Comparison of ENCODE assay signal across 17 cellular contexts in the genomic region with DNA sequence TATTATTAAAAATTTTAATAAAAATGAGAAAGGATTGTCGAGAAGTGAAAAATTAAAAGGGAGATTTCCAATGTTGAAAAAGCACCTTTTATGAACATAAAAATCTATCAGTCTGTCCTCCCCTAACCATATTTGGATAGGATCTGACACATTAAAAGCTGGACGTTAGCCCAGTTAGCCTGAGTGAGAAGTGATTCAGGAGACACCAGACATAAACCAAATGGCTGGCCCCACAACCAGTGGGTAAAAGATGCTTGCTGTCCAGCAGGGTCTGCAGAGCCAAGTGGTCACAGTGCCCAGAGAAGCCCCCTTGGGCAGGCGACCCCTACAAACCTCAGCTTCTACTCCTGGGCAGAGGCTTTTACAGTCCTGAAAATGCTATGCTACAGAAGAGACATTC.
DNase-seq lines count a peak whose midpoint lies in the region; ATAC-seq and TF ChIP-seq lines count a peak whose summit lies in the region.
"Had no signal": no experiment of that assay in that cellular context is flagged by ENCODE, and none has a peak within 500 bp of the region (broad histone marks: within the 10 kb centered on the region; RNA-seq: fewer than 3 reads in every experiment).

No MANE protein-coding gene starts in this region.

- H3K4me1 Mint-ChIP-seq in GM23338, result no peaks in the 10 kb centered on the region

- no peak for ATAC-seq in GM23338
- no peak for ATAC-seq in stimulated activated naive CD8-positive, alpha-beta T cell treated with anti-CD3 and anti-CD28 coated beads, Interleukin-15, Interleukin-2, amounts not matched to agents 100 U/mL and 50 U/mL, for 24 hours
- ATAC-seq: esophagus mucosa, pancreas had no signal

- H3K4ac ChIP-seq in trophoblast cell (ENCODE audit: low read depth, low read length), result no peak overlapping the region

- H3K36me3 ChIP-seq in cardiac muscle cell (no peaks in the 10 kb centered on the region), left ventricle myocardium inferior (no peaks in the 10 kb centered on the region), PC-9 (ENCODE audit: low read depth) (no peaks in the 10 kb centered on the region), fibroblast of lung (ENCODE audit: control insufficient read depth, insufficient read depth, low read length) (no peaks in the 10 kb centered on the region), uterus (no peaks in the 10 kb centered on the region), trophoblast cell (ENCODE audit: control insufficient read depth in 1 of 2, insufficient read depth in 2 of 2, low read length in 2 of 2) (no peaks in the 10 kb centered on the region), GM23338 (ENCODE audit: insufficient read depth) (no peaks in the 10 kb centered on the region)
- H3K36me3 ChIP-seq: pancreas, SJCRH30, tibial nerve had no signal

- no peak overlapping the region for H3K18ac ChIP-seq in trophoblast cell (ENCODE audit: low read length)

- POLR2A ChIA-PET in PC-9 (lab: Charles Lee; ENCODE audit: unreplicated experiment), result no interaction called here

- no TSS peak for BruUV-seq in PC-9 (replicated peaks; lab: Mats Ljungman, UMichigan)

- H3K27me3 Mint-ChIP-seq in GM23338 (ENCODE audit: insufficient read depth, low read depth, poor library complexity), result peaks cover 3% of the 10 kb centered on the region

- H4K91ac ChIP-seq in trophoblast cell (ENCODE audit: low read depth, low read length), result no peak overlapping the region

- no peaks in the 10 kb centered on the region for H3K79me1 ChIP-seq in trophoblast cell (ENCODE audit: low read length)

- H3K9ac ChIP-seq in fibroblast of lung (ENCODE audit: insufficient read depth, low read length), result no peak overlapping the region
- no peak overlapping the region for H3K9ac ChIP-seq in trophoblast cell (ENCODE audit: low read length)
- H3K9ac ChIP-seq: KMS-11 had no signal

- peak; percentile 12 to 71 for DNase-seq in cardiac muscle cell (ENCODE audit: low read depth in 1 of 2, low spot score in 1 of 2)
- no peak for DNase-seq in left ventricle myocardium inferior
- DNase-seq in PC-9, result no peak
- peak; percentile 86 to 92 for DNase-seq in fibroblast of lung (ENCODE audit: low read depth in 2 of 2)
- peak; percentile 20 to 38 for DNase-seq in uterus
- no peak for DNase-seq in trophoblast cell
- DNase-seq in GM23338 (ENCODE audit: low spot score), result no peak
- no peak for DNase-seq in stimulated activated naive CD8-positive, alpha-beta T cell treated with anti-CD3 and anti-CD28 coated beads, Interleukin-15, Interleukin-2, amounts not matched to agents 100 U/mL and 50 U/mL, for 24 hours
- DNase-seq: activated gamma-delta T cell treated with Interleukin-2 at 50 U/mL for 16 hours, aorta, NCI-H1694, pancreas, SJCRH30 had no signal

- H2AFZ ChIP-seq in PC-9 (0 out of 2 replicates have a peak overlapping the region, but pooled peaks have one; percentile 11), fibroblast of lung (ENCODE audit: low read length) (no peak overlapping the region), trophoblast cell (ENCODE audit: insufficient read depth, low read length, poor library complexity) (no peak overlapping the region), GM23338 (no peak overlapping the region)

- H3K79me2 ChIP-seq in PC-9 (ENCODE audit: low read depth), result no peaks in the 10 kb centered on the region
- H3K79me2 ChIP-seq in fibroblast of lung (ENCODE audit: control insufficient read depth, insufficient read depth, low read length), result no peaks in the 10 kb centered on the region
- H3K79me2 ChIP-seq in trophoblast cell (ENCODE audit: control insufficient read depth, insufficient read depth, low read length, poor library complexity), result no peaks in the 10 kb centered on the region
- no peaks in the 10 kb centered on the region for H3K79me2 ChIP-seq in GM23338 (replicated peaks; ENCODE audit: insufficient read depth)

- H3K14ac ChIP-seq in trophoblast cell (ENCODE audit: low read length), result no peak overlapping the region

- H4K12ac ChIP-seq in trophoblast cell (ENCODE audit: low read depth, low read length), result no peak overlapping the region

- no peak overlapping the region for H2BK5ac ChIP-seq in trophoblast cell (ENCODE audit: low read depth, low read length, poor library complexity)

- H3K36me3 Mint-ChIP-seq in GM23338 (ENCODE audit: low read depth), result no peaks in the 10 kb centered on the region

- WGBS in trophoblast cell (ENCODE audit: extremely low coverage, insufficient coverage, insufficient read length), result no CpG with 5 or more reads among the region's 3 CpGs

- CTCF ChIA-PET in PC-9 (lab: Charles Lee), result no interaction called here

- H4K20me1 ChIP-seq in PC-9 (ENCODE audit: insufficient read depth) (no peaks in the 10 kb centered on the region), fibroblast of lung (ENCODE audit: control insufficient read depth, extremely low read depth, insufficient read depth, low read length) (no peaks in the 10 kb centered on the region), GM23338 (replicated peaks; ENCODE audit: insufficient read depth) (no peaks in the 10 kb centered on the region)

- no peak overlapping the region for H2BK12ac ChIP-seq in trophoblast cell (ENCODE audit: low read length)

- no peak overlapping the region for H4K8ac ChIP-seq in trophoblast cell (ENCODE audit: low read depth, low read length)

- intact Hi-C loops in left ventricle myocardium inferior (cut with micrococcal nuclease) (no loop called here), PC-9 (cut with micrococcal nuclease; ENCODE audit: unreplicated experiment) (no loop called here), uterus (cut with DNase I; ENCODE audit: low total_unique reads) (no loop called here)

- H3K27ac ChIP-seq in cardiac muscle cell, result no peak overlapping the region
- no peak overlapping the region for H3K27ac ChIP-seq in left ventricle myocardium inferior (replicated peaks)
- H3K27ac ChIP-seq in PC-9, result no peak overlapping the region
- H3K27ac ChIP-seq in fibroblast of lung (ENCODE audit: insufficient read depth, low read length), result no peak overlapping the region
- no peak overlapping the region for H3K27ac ChIP-seq in uterus
- no peak overlapping the region for H3K27ac ChIP-seq in trophoblast cell (ENCODE audit: low read depth, low read length)
- no peak overlapping the region for H3K27ac ChIP-seq in GM23338 (ENCODE audit: low read depth)
- H3K27ac ChIP-seq: KMS-11, pancreas, SJCRH30, skin epidermis, tibial nerve had no signal

- H3K4me2 ChIP-seq in PC-9, result no peak overlapping the region
- H3K4me2 ChIP-seq in fibroblast of lung (ENCODE audit: extremely low read depth, insufficient read depth, low read length), result no peak overlapping the region
- no peak overlapping the region for H3K4me2 ChIP-seq in trophoblast cell (ENCODE audit: low read length)
- H3K4me2 ChIP-seq in GM23338, result no peak overlapping the region
- H3K4me2 ChIP-seq: KMS-11 had no signal

- H2BK120ac ChIP-seq in trophoblast cell (ENCODE audit: insufficient read depth, low read length, poor library complexity), result no peak overlapping the region

- H3K9me3 ChIP-seq in cardiac muscle cell (ENCODE audit: low read depth) (no peaks in the 10 kb centered on the region), left ventricle myocardium inferior (replicated peaks) (no peaks in the 10 kb centered on the region), PC-9 (ENCODE audit: insufficient read depth, low read depth) (no peaks in the 10 kb centered on the region), fibroblast of lung (ENCODE audit: control insufficient read depth, insufficient read depth, low read depth, low read length) (no peaks in the 10 kb centered on the region), uterus (no peaks in the 10 kb centered on the region), trophoblast cell (ENCODE audit: insufficient read depth, low read depth, low read length) (no peaks in the 10 kb centered on the region)
- H3K9me3 ChIP-seq: pancreas, SJCRH30, tibial nerve had no signal

- H3K4me3 Mint-ChIP-seq in GM23338, result no peak overlapping the region

- peaks cover 5% of the 10 kb centered on the region; the same call in 1 of the 3 replicates for H3K9me3 Mint-ChIP-seq in GM23338

- no peaks in the 10 kb centered on the region for H3F3A ChIP-seq in PC-9 (ENCODE audit: insufficient read depth, low read depth)
- H3F3A ChIP-seq in GM23338 (replicated peaks; ENCODE audit: low read depth), result no peaks in the 10 kb centered on the region

- H3K9me2 ChIP-seq in PC-9 (ENCODE audit: insufficient read depth) (no peaks in the 10 kb centered on the region), GM23338 (ENCODE audit: insufficient read depth) (peaks cover 4% of the 10 kb centered on the region; the same call in 1 of the 2 replicates)

- H3K23ac ChIP-seq in trophoblast cell (ENCODE audit: low read length), result no peak overlapping the region

- no peak for TF ChIP-seq POLR2A in uterus (IDR thresholded peaks at IDR 0.05)

- H3K4me1 ChIP-seq in cardiac muscle cell (ENCODE audit: low read depth) (no peaks in the 10 kb centered on the region), left ventricle myocardium inferior (no peaks in the 10 kb centered on the region), PC-9 (replicated peaks; ENCODE audit: insufficient read depth) (no peaks in the 10 kb centered on the region), fibroblast of lung (ENCODE audit: control insufficient read depth, extremely low read depth, insufficient read depth, low read length) (no peaks in the 10 kb centered on the region), uterus (no peaks in the 10 kb centered on the region), trophoblast cell (ENCODE audit: control insufficient read depth in 1 of 2, insufficient read depth in 2 of 2, low read length in 2 of 2) (no peaks in the 10 kb centered on the region), GM23338 (ENCODE audit: insufficient read depth) (no peaks in the 10 kb centered on the region)
- H3K4me1 ChIP-seq: pancreas, SJCRH30, tibial nerve had no signal

- no peak overlapping the region for H3K4me3 ChIP-seq in cardiac muscle cell
- no peak overlapping the region for H3K4me3 ChIP-seq in left ventricle myocardium inferior
- H3K4me3 ChIP-seq in PC-9, result no peak overlapping the region
- no peak overlapping the region for H3K4me3 ChIP-seq in fibroblast of lung (replicated peaks in 1 of 4; ENCODE audit: control extremely low read depth in 1 of 4, insufficient read depth in 1 of 4, low read depth in 3 of 4, low read length in 4 of 4)
- H3K4me3 ChIP-seq in uterus, result no peak overlapping the region
- H3K4me3 ChIP-seq in trophoblast cell (ENCODE audit: low read depth, low read length), result no peak overlapping the region
- H3K4me3 ChIP-seq in GM23338, result no peak overlapping the region
- H3K4me3 ChIP-seq: pancreas, SJCRH30, skin epidermis, tibial nerve had no signal

- TF ChIP-seq CTCF in cardiac muscle cell (IDR thresholded peaks at IDR 0.05; ENCODE audit: low read depth, low read length) (no peak), left ventricle myocardium inferior (IDR thresholded peaks at IDR 0.05; ENCODE audit: borderline replicate concordance) (no peak), PC-9 (conservative IDR thresholded peaks at IDR 0.05) (no peak), fibroblast of lung (conservative IDR thresholded peaks at IDR 0.05 in 1 of 2, IDR thresholded peaks at IDR 0.05 in 1 of 2; ENCODE audit: low read depth in 1 of 2, low read length in 2 of 2) (no peak), uterus (IDR thresholded peaks at IDR 0.05) (no peak), GM23338 (conservative IDR thresholded peaks at IDR 0.05; ENCODE audit: low read depth in 2 of 2) (no peak)

- H3K27me3 ChIP-seq in cardiac muscle cell (peaks cover 9% of the 10 kb centered on the region), left ventricle myocardium inferior (ENCODE audit: low read depth) (no peaks in the 10 kb centered on the region), PC-9 (ENCODE audit: insufficient read depth, low read depth) (no peaks in the 10 kb centered on the region), fibroblast of lung (ENCODE audit: control insufficient read depth, insufficient read depth, low read length) (no peaks in the 10 kb centered on the region), uterus (no peaks in the 10 kb centered on the region), trophoblast cell (ENCODE audit: insufficient read depth, low read length) (no peaks in the 10 kb centered on the region), GM23338 (ENCODE audit: insufficient read depth) (no peaks in the 10 kb centered on the region)
- H3K27me3 ChIP-seq: pancreas, SJCRH30, tibial nerve had no signal

- H2AK5ac ChIP-seq in trophoblast cell (ENCODE audit: low read length), result no peak overlapping the region

- H3K27ac Mint-ChIP-seq in GM23338, result no peak overlapping the region

Comparison
In these comparisons a context has a peak if more than half of its experiments do, and no peak if none do; other contexts are left out.
1. DNase-seq: peak in cardiac muscle cell (2 of 2), fibroblast of lung (2 of 2) and uterus (2 of 2); none in left ventricle myocardium inferior (single experiment), PC-9 (0 of 2), trophoblast cell (0 of 2), GM23338 (single experiment) and stimulated activated naive CD8-positive, alpha-beta T cell treated with anti-CD3 and anti-CD28 coated beads, Interleukin-15, Interleukin-2, amounts not matched to agents 100 U/mL and 50 U/mL, for 24 hours (single experiment).